30 cellular contexts compared by ENCODE assay signal in the genomic region with DNA sequence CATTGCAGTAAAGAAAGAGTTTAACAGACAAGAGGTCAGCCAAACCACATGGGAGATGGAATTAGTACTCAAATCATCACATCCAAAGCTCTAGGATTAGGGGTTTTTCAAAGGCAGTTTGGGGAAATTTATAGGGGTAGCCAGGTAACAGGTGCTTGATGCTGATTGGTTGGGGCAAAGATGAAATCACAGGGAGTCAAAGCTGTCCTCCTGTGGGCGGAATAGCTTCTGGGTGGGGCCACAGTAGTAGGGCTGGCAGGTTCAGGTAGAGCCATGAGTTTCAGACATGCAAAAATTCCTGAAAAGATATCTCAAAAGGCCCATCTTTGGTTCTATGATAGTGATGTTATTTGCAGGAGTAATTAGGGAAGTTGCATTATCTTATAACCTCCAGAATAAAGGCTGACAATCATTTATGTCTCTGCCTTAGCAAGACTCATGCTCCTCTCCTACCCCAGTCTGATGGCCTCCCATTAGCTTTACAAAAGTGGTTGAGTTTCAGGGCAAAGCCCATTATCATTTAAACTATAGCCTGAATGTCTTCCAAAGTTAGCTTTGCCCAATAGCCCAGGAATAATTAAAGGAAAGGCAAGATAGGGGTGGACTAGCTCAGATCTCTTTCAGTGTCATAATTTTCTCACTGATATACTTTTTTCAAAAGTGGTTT. TPM values are rescaled to one million over a fixed set of nuclear protein-coding genes. Genes with fewer than 3 reads are reported as not detected.
"Had no signal": no experiment of that assay in that cellular context is flagged by ENCODE, and none has a peak within 500 bp of the region (broad histone marks: within the 10 kb centered on the region; RNA-seq: fewer than 3 reads in every experiment).

No MANE protein-coding gene starts in this region.

- ATAC-seq: esophagus mucosa; gastrocnemius medialis; left colon; lower lobe of right lung; naive thymus-derived CD8-positive, alpha-beta T cell; psoas muscle; right cardiac atrium; stimulated activated effector memory CD8-positive, alpha-beta T cell treated with anti-CD3 and anti-CD28 coated beads, Interleukin-12 subunit alpha, Interleukin-12 subunit beta, amount 100 ng/mL, for 72 hours; stimulated activated naive CD8-positive, alpha-beta T cell treated with anti-CD3 and anti-CD28 coated beads, Interleukin-15, Interleukin-2, amounts not matched to agents 100 U/mL and 50 U/mL, for 24 hours had no signal

- H3K4me1 Mint-ChIP-seq: immature natural killer cell; naive thymus-derived CD8-positive, alpha-beta T cell; nephron progenitor cell; stimulated activated effector memory CD8-positive, alpha-beta T cell treated with anti-CD3 and anti-CD28 coated beads, Interleukin-12 subunit alpha, Interleukin-12 subunit beta, amount 100 ng/mL, for 72 hours had no signal

- H3K27me3 ChIP-seq: gastrocnemius medialis, ovary, sigmoid colon, testis, tibial artery had no signal

- H3K4me1 ChIP-seq: gastrocnemius medialis, left ventricle myocardium inferior, lower lobe of right lung, psoas muscle, testis, tibial artery had no signal

- H3K36me3 ChIP-seq: gastrocnemius medialis, left ventricle myocardium inferior, lower lobe of right lung, ovary, sigmoid colon, tibial artery had no signal

- H3K9me3 Mint-ChIP-seq: nephron progenitor cell had no signal

- H3K4me3 ChIP-seq: dorsolateral prefrontal cortex, gastrocnemius medialis, left ventricle myocardium inferior, lower lobe of right lung, ovary, psoas muscle, sigmoid colon, testis, tibial artery had no signal

- H3K27ac Mint-ChIP-seq: immature natural killer cell; naive thymus-derived CD8-positive, alpha-beta T cell; nephron progenitor cell; stimulated activated effector memory CD8-positive, alpha-beta T cell treated with anti-CD3 and anti-CD28 coated beads, Interleukin-12 subunit alpha, Interleukin-12 subunit beta, amount 100 ng/mL, for 72 hours; type B pancreatic cell had no signal

- DNase-seq: dorsolateral prefrontal cortex; effector CD4-positive, alpha-beta T cell; foreskin fibroblast; gastrocnemius medialis; head of caudate nucleus; immature natural killer cell; islet precursor cell; kidney glomerular epithelial cell; left colon; left ventricle myocardium inferior; lower lobe of right lung; naive thymus-derived CD8-positive, alpha-beta T cell; nephron progenitor cell; occipital lobe; ovary; posterior cingulate gyrus; psoas muscle; right cardiac atrium; sigmoid colon; stimulated activated CD4-positive, alpha-beta T cell treated with anti-CD3 and anti-CD28 coated beads, Interleukin-2, amount 100 ng/mL, for 24 hours; stimulated activated CD4-positive, alpha-beta T cell treated with anti-CD3 and anti-CD28 coated beads, Interleukin-4, amount 100 ng/mL, for 24 hours; stimulated activated naive CD8-positive, alpha-beta T cell treated with anti-CD3 and anti-CD28 coated beads, Interleukin-15, Interleukin-2, amounts not matched to agents 100 U/mL and 50 U/mL, for 24 hours; substantia nigra; testis; tibial artery had no signal

- H3K4me3 Mint-ChIP-seq: immature natural killer cell; naive thymus-derived CD8-positive, alpha-beta T cell; nephron progenitor cell; stimulated activated effector memory CD8-positive, alpha-beta T cell treated with anti-CD3 and anti-CD28 coated beads, Interleukin-12 subunit alpha, Interleukin-12 subunit beta, amount 100 ng/mL, for 72 hours; type B pancreatic cell had no signal

- H3K9me3 ChIP-seq: gastrocnemius medialis, lower lobe of right lung, psoas muscle, sigmoid colon, testis, tibial artery had no signal

- H3K27ac ChIP-seq: dorsolateral prefrontal cortex, epithelial cell of prostate, gastrocnemius medialis, left ventricle myocardium inferior, lower lobe of right lung, ovary, psoas muscle, sigmoid colon, testis, tibial artery had no signal

- H3K36me3 Mint-ChIP-seq: immature natural killer cell; naive thymus-derived CD8-positive, alpha-beta T cell; stimulated activated effector memory CD8-positive, alpha-beta T cell treated with anti-CD3 and anti-CD28 coated beads, Interleukin-12 subunit alpha, Interleukin-12 subunit beta, amount 100 ng/mL, for 72 hours; type B pancreatic cell had no signal

RNA-seq across cellular contexts. Expression of a gene that starts 42.1 kb away (rescaled TPM):
- total RNA-seq: myocyte; naive thymus-derived CD8-positive, alpha-beta T cell had no signal
- polyA plus RNA-seq: immature natural killer cell; naive thymus-derived CD8-positive, alpha-beta T cell had no signal
